8 cellular contexts compared by ENCODE assay signal in the genomic region with DNA sequence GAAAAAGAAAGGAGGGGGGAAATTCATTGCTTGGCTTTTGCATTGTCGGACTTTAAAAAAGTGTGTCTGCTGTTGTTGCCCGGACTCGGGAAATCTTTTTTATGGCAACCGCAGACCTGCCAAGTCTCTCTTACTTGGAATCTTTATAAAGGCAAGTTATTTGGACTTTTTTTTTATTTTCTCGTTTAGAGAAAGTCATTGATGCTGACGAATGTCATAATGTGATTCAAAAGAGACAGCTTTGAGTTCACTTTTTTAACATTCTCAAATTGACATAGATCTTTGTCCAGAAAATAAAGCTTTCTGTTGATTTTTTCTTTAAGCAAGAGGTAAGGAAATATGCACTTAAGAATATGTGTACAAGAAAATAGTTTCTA. TPM values are rescaled to one million over a fixed set of nuclear protein-coding genes. Genes with fewer than 3 reads are reported as not detected.
DNase-seq lines count a peak whose midpoint lies in the region; TF ChIP-seq lines count a peak whose summit lies in the region.

No MANE protein-coding gene starts in this region.

- TF ChIP-seq CTCF in CD14-positive monocyte (IDR thresholded peaks at IDR 0.05) (no peak), MM.1S (IDR thresholded peaks at IDR 0.05; ENCODE audit: low read length) (no peak), fibroblast of lung (conservative IDR thresholded peaks at IDR 0.05 in 1 of 2, IDR thresholded peaks at IDR 0.05 in 1 of 2; ENCODE audit: low read depth in 1 of 2, low read length in 2 of 2) (no peak), GM13977 (IDR thresholded peaks at IDR 0.05; ENCODE audit: extremely low read depth, insufficient read depth, missing control alignments) (no peak)

- H3K18ac ChIP-seq in trophoblast cell (ENCODE audit: low read length) = no peak overlapping the region

- no peaks in the 10 kb centered on the region for H3K27me3 ChIP-seq in MM.1S (replicated peaks; ENCODE audit: insufficient read depth, low read length)
- no peaks in the 10 kb centered on the region for H3K27me3 ChIP-seq in fibroblast of lung (ENCODE audit: control insufficient read depth, insufficient read depth, low read length)
- H3K27me3 ChIP-seq in trophoblast cell (ENCODE audit: insufficient read depth, low read length) = peaks cover 10% of the 10 kb centered on the region

- in situ Hi-C loops in GM13977 (cut with MboI; ENCODE audit: low pct_unique_long_range_greater_than_20kb, low sequenced_read_pairs, unreplicated experiment) = no loop called here

- H3K36me3 Mint-ChIP-seq in CD14-positive monocyte = peaks cover 7 to 8% of the 10 kb centered on the region in 2 donors

- H3K9me2 ChIP-seq in MM.1S (replicated peaks; ENCODE audit: insufficient read depth, low read length) = no peaks in the 10 kb centered on the region

- H3K4me3 Mint-ChIP-seq in CD14-positive monocyte = peak overlapping the region; percentile 70 to 87

- H3K27ac ChIP-seq in MM.1S (ENCODE audit: low read length) = peak overlapping the region; percentile 77
- H3K27ac ChIP-seq in fibroblast of lung (ENCODE audit: insufficient read depth, low read length) = no peak overlapping the region
- peak overlapping the region; percentile 71 for H3K27ac ChIP-seq in trophoblast cell (ENCODE audit: low read depth, low read length)

- no peak overlapping the region for H3K4ac ChIP-seq in trophoblast cell (ENCODE audit: low read depth, low read length)

- no peak overlapping the region for H2BK120ac ChIP-seq in trophoblast cell (ENCODE audit: insufficient read depth, low read length, poor library complexity)

- H3K4me1 Mint-ChIP-seq in CD14-positive monocyte = peaks cover 22% of the 10 kb centered on the region

- peaks cover 46 to 68% (median 51%) of the 10 kb centered on the region in 3 donors for H3K27me3 Mint-ChIP-seq in CD14-positive monocyte (ENCODE audit: low read depth in 3 of 3)

- H3K4me2 ChIP-seq in MM.1S (ENCODE audit: low read depth, low read length) (peak overlapping the region; percentile 68), fibroblast of lung (ENCODE audit: extremely low read depth, insufficient read depth, low read length) (peak overlapping the region; percentile 77), trophoblast cell (ENCODE audit: low read length) (peak overlapping the region; percentile 61)

- H3K4me1 ChIP-seq in MM.1S (ENCODE audit: low read length) = no peaks in the 10 kb centered on the region
- peaks cover 4% of the 10 kb centered on the region for H3K4me1 ChIP-seq in fibroblast of lung (ENCODE audit: control insufficient read depth, extremely low read depth, insufficient read depth, low read length)
- H3K4me1 ChIP-seq in trophoblast cell (ENCODE audit: control insufficient read depth in 1 of 2, insufficient read depth in 2 of 2, low read length in 2 of 2) = no peaks in the 10 kb centered on the region

- no peak overlapping the region for H2BK5ac ChIP-seq in trophoblast cell (ENCODE audit: low read depth, low read length, poor library complexity)

- H3K9ac ChIP-seq in MM.1S (ENCODE audit: low read length) = peak overlapping the region; percentile 69
- H3K9ac ChIP-seq in fibroblast of lung (ENCODE audit: insufficient read depth, low read length) = peak overlapping the region; percentile 39
- H3K9ac ChIP-seq in trophoblast cell (ENCODE audit: low read length) = no peak overlapping the region

- DNase-seq in CD14-positive monocyte (ENCODE audit: low spot score) (no peak), MM.1S (peak; percentile 32), fibroblast of lung (ENCODE audit: low read depth in 2 of 2) (no peak), trophoblast cell (peak in 1 of 2 donors; percentile 12), NCI-H2107 (lab: John Stamatoyannopoulos, UW) (no peak), NCI-H1417 (lab: John Stamatoyannopoulos, UW) (no peak), GM13977 (ENCODE audit: low spot score) (no peak)
- DNase-seq in stimulated activated CD4-positive, alpha-beta T cell treated with anti-CD3 and anti-CD28 coated beads, Interleukin-12 subunit alpha, Interleukin-12 subunit beta, amount 100 ng/mL, for 4 hours = no peak

- H4K20me1 ChIP-seq in MM.1S (ENCODE audit: insufficient read depth, low read length) (no peaks in the 10 kb centered on the region), fibroblast of lung (ENCODE audit: control insufficient read depth, extremely low read depth, insufficient read depth, low read length) (no peaks in the 10 kb centered on the region)

- no peak overlapping the region for H4K12ac ChIP-seq in trophoblast cell (ENCODE audit: low read depth, low read length)

- peaks cover 20% of the 10 kb centered on the region for H3F3A ChIP-seq in MM.1S (ENCODE audit: insufficient read depth, low read length)

- H4K8ac ChIP-seq in trophoblast cell (ENCODE audit: low read depth, low read length) = no peak overlapping the region

- H3K23ac ChIP-seq in trophoblast cell (ENCODE audit: low read length) = no peak overlapping the region

- H3K36me3 ChIP-seq in MM.1S (replicated peaks; ENCODE audit: insufficient read depth, low read length) (no peaks in the 10 kb centered on the region), fibroblast of lung (ENCODE audit: control insufficient read depth, insufficient read depth, low read length) (no peaks in the 10 kb centered on the region), trophoblast cell (ENCODE audit: control insufficient read depth in 1 of 2, insufficient read depth in 2 of 2, low read length in 2 of 2) (peaks cover 0 to 1% of the 10 kb centered on the region in 2 experiments)

- H2AFZ ChIP-seq in MM.1S (ENCODE audit: low read length) (no peak overlapping the region), fibroblast of lung (ENCODE audit: low read length) (peak overlapping the region; percentile 45), trophoblast cell (ENCODE audit: insufficient read depth, low read length, poor library complexity) (no peak overlapping the region)

- H2AK5ac ChIP-seq in trophoblast cell (ENCODE audit: low read length) = no peak overlapping the region

- no peak overlapping the region for H2BK12ac ChIP-seq in trophoblast cell (ENCODE audit: low read length)

- H3K9me3 ChIP-seq in MM.1S (replicated peaks; ENCODE audit: insufficient read depth, low read length) (no peaks in the 10 kb centered on the region), fibroblast of lung (ENCODE audit: control insufficient read depth, insufficient read depth, low read depth, low read length) (no peaks in the 10 kb centered on the region), trophoblast cell (ENCODE audit: insufficient read depth, low read depth, low read length) (no peaks in the 10 kb centered on the region)

- H3K14ac ChIP-seq in trophoblast cell (ENCODE audit: low read length) = no peak overlapping the region

- peaks cover 0 to 13% (median 4%) of the 10 kb centered on the region in 7 donors for H3K9me3 Mint-ChIP-seq in CD14-positive monocyte

- no peak overlapping the region for H3K27ac Mint-ChIP-seq in CD14-positive monocyte

- peaks cover 88% of the 10 kb centered on the region for H3K79me2 ChIP-seq in MM.1S (ENCODE audit: low read length)
- H3K79me2 ChIP-seq in fibroblast of lung (ENCODE audit: control insufficient read depth, insufficient read depth, low read length) = peaks cover 20% of the 10 kb centered on the region
- H3K79me2 ChIP-seq in trophoblast cell (ENCODE audit: control insufficient read depth, insufficient read depth, low read length, poor library complexity) = peaks cover 23% of the 10 kb centered on the region

- intact Hi-C loops in CD14-positive monocyte (cut with micrococcal nuclease) = loop anchor here in 1 of 2 donors (10.0 kb wide), 1 partner anchor 958 kb away; a partner anchor contains a TSS

- peaks cover 26% of the 10 kb centered on the region for H3K79me1 ChIP-seq in trophoblast cell (ENCODE audit: low read length)

- H4K91ac ChIP-seq in trophoblast cell (ENCODE audit: low read depth, low read length) = no peak overlapping the region

- H3K4me3 ChIP-seq in MM.1S (ENCODE audit: low read length) (peak overlapping the region; percentile 60), fibroblast of lung (replicated peaks in 1 of 4; ENCODE audit: control extremely low read depth in 1 of 4, insufficient read depth in 1 of 4, low read depth in 3 of 4, low read length in 4 of 4) (peak overlapping the region; percentile 52 to 80 (median 66)), trophoblast cell (ENCODE audit: low read depth, low read length) (no peak overlapping the region)

- WGBS in trophoblast cell (ENCODE audit: extremely low coverage, insufficient coverage, insufficient read length) = no CpG with 5 or more reads among the region's 6 CpGs

RNA-seq across cellular contexts. Expression of a gene that starts 0.7 kb away (rescaled TPM):
- polyA plus RNA-seq in CD14-positive monocyte (under 1 TPM in 1 of 2 donors, not detected in 1; 0.07 TPM), fibroblast of lung (25.2 and 29.6 TPM in 2 replicates)
- 23.6 and 43.6 TPM in 2 replicates for total RNA-seq in fibroblast of lung
- 12.3 and 14.4 TPM in 2 replicates for polyA plus RNA-seq in fibroblast of lung (2012)
- 13.9 and 14.8 TPM in 2 replicates for polyA minus RNA-seq in fibroblast of lung (ENCODE audit: low replicate concordance)
- polyA plus RNA-seq in trophoblast cell (2013) = 47.0 and 49.5 TPM in 2 replicates

Comparison
In these comparisons a context has a peak if more than half of its experiments do, and no peak if none do; other contexts are left out.
1. RNA of a gene that starts 0.7 kb away (polyA plus RNA-seq): 12.3 to 29.6 TPM in fibroblast of lung; 0.07 TPM in CD14-positive monocyte; every median in the first group is over 10 times any median in the second.
2. Peak in every context shown above with its lines, with median percentiles within 50 percentile points of each other: H3K4me2 ChIP-seq.